8 cellular contexts compared by ENCODE assay signal in genomic region chr18:58768293-58768974, GRCh38.
A peak's percentile ranks its signal among the peaks of the same experiment; 100 is the strongest.
DNase-seq lines count a peak whose midpoint lies in the region; ATAC-seq and TF ChIP-seq lines count a peak whose summit lies in the region.

No MANE protein-coding gene starts in this region.

- H3K4me3 ChIP-seq in SJCRH30, result no peak overlapping the region
- no peak overlapping the region for H3K4me3 ChIP-seq in parathyroid adenoma (ENCODE audit: low read depth, low read length)
- peak overlapping the region in 3 of 4 donors; percentile 13 to 35 (median 28) for H3K4me3 ChIP-seq in upper lobe of left lung

- H3K9me3 Mint-ChIP-seq in activated naive CD4-positive, alpha-beta T cell treated with anti-CD3 and anti-CD28 coated beads for 36 hours, result no peaks in the 10 kb centered on the region
- H3K9me3 Mint-ChIP-seq in glutamatergic neuron (ENCODE audit: unreplicated experiment), result peaks cover 3% of the 10 kb centered on the region

- no peak for TF ChIP-seq POLR2A in upper lobe of left lung (IDR thresholded peaks at IDR 0.05)

- H3K9ac ChIP-seq in parathyroid adenoma, result no peak overlapping the region

- H3K36me3 Mint-ChIP-seq in activated naive CD4-positive, alpha-beta T cell treated with anti-CD3 and anti-CD28 coated beads for 36 hours (ENCODE audit: low read depth), result no peaks in the 10 kb centered on the region
- no peaks in the 10 kb centered on the region for H3K36me3 Mint-ChIP-seq in glutamatergic neuron (ENCODE audit: unreplicated experiment)

- H3K36me3 ChIP-seq in SJCRH30 (no peaks in the 10 kb centered on the region), parathyroid adenoma (ENCODE audit: control insufficient read depth, insufficient read depth, low read length) (no peaks in the 10 kb centered on the region), upper lobe of left lung (no peaks in the 10 kb centered on the region)

- intact Hi-C loops in activated naive CD4-positive, alpha-beta T cell treated with anti-CD3 and anti-CD28 coated beads for 36 hours (cut with micrococcal nuclease), result loop anchor here (1.0 to 10.0 kb wide), 4 partner anchors 289 to 574 kb away; no protein-coding TSS in a partner anchor

- DNase-seq in Daoy (ENCODE audit: low read depth) (peak; percentile 70), GOT3 (lab: John Stamatoyannopoulos, UW) (peak; percentile 33), LHCN-M2 (ENCODE audit: low read depth) (peak; percentile 32), SJCRH30 (peak; percentile 53 to 73), glutamatergic neuron (peak; percentile 89), upper lobe of left lung (peak; percentile 53 to 92)
- peak; percentile 84 for DNase-seq in activated naive CD4-positive, alpha-beta T cell treated with anti-CD3 and anti-CD28 coated beads for 36 hours

- H3K4me1 ChIP-seq in SJCRH30 (no peaks in the 10 kb centered on the region), parathyroid adenoma (no peaks in the 10 kb centered on the region), upper lobe of left lung (peaks cover 0 to 15% (median 9%) of the 10 kb centered on the region in 4 donors)

- H3K4me3 Mint-ChIP-seq in activated naive CD4-positive, alpha-beta T cell treated with anti-CD3 and anti-CD28 coated beads for 36 hours, result peak overlapping the region; percentile 15
- H3K4me3 Mint-ChIP-seq in glutamatergic neuron (ENCODE audit: unreplicated experiment), result peak overlapping the region; percentile 82

- no peak overlapping the region for H3K27ac Mint-ChIP-seq in activated naive CD4-positive, alpha-beta T cell treated with anti-CD3 and anti-CD28 coated beads for 36 hours
- no peak overlapping the region for H3K27ac Mint-ChIP-seq in glutamatergic neuron (ENCODE audit: unreplicated experiment)

- H3K79me2 ChIP-seq in parathyroid adenoma, result no peaks in the 10 kb centered on the region

- H2AFZ ChIP-seq in parathyroid adenoma, result peak overlapping the region; percentile 89

- H3K9me3 ChIP-seq in SJCRH30 (replicated peaks) (no peaks in the 10 kb centered on the region), parathyroid adenoma (ENCODE audit: control insufficient read depth, low read length) (no peaks in the 10 kb centered on the region), upper lobe of left lung (no peaks in the 10 kb centered on the region)

- H3K27me3 Mint-ChIP-seq in activated naive CD4-positive, alpha-beta T cell treated with anti-CD3 and anti-CD28 coated beads for 36 hours (ENCODE audit: low read depth), result peaks cover 36% of the 10 kb centered on the region
- peaks cover 2% of the 10 kb centered on the region for H3K27me3 Mint-ChIP-seq in glutamatergic neuron (ENCODE audit: unreplicated experiment)

- H3K4me1 Mint-ChIP-seq in activated naive CD4-positive, alpha-beta T cell treated with anti-CD3 and anti-CD28 coated beads for 36 hours (ENCODE audit: low read depth), result peaks cover 6% of the 10 kb centered on the region
- no peaks in the 10 kb centered on the region for H3K4me1 Mint-ChIP-seq in glutamatergic neuron (ENCODE audit: low read depth, unreplicated experiment)

- peak overlapping the region; percentile 95 for H3K4me2 ChIP-seq in parathyroid adenoma (ENCODE audit: low read length)

- TF ChIP-seq CTCF in glutamatergic neuron (IDR thresholded peaks at IDR 0.05; ENCODE audit: partially characterized antibody, unreplicated experiment) (peak; percentile 89), parathyroid adenoma (IDR thresholded peaks at IDR 0.05) (peak; percentile 74), upper lobe of left lung (IDR thresholded peaks at IDR 0.05) (peak; percentile 64 to 87 (median 81))

- CTCF ChIA-PET in activated naive CD4-positive, alpha-beta T cell treated with anti-CD3 and anti-CD28 coated beads for 36 hours (lab: Charles Lee), result interaction anchor here (0.6 to 11.4 kb wide), 29 partner anchors 9 to 447 kb away, joined by 3 to 426 read pairs (median 4); no protein-coding TSS in a partner anchor

- H3K27me3 ChIP-seq in SJCRH30 (no peaks in the 10 kb centered on the region), parathyroid adenoma (ENCODE audit: control insufficient read depth, insufficient read depth, low read length) (no peaks in the 10 kb centered on the region), upper lobe of left lung (no peaks in the 10 kb centered on the region)

- H3K27ac ChIP-seq in SJCRH30 (no peak overlapping the region), parathyroid adenoma (no peak overlapping the region), upper lobe of left lung (no peak overlapping the region)

- ATAC-seq in upper lobe of left lung (ENCODE audit: low FRiP score in 2 of 2), result peak; percentile 88 to 89

- no peak for TF ChIP-seq EP300 in upper lobe of left lung (IDR thresholded peaks at IDR 0.05)

- 15% methylated on average over 26 to 27 of the region's 40 CpGs for WGBS in upper lobe of left lung, 2 donors

Comparison
In these comparisons a context has a peak if more than half of its experiments do, and no peak if none do; other contexts are left out.
1. DNase-seq: peak in every context shown above with its lines; median percentile 89 in glutamatergic neuron; 84 in activated naive CD4-positive, alpha-beta T cell treated with anti-CD3 and anti-CD28 coated beads for 36 hours; 72 in upper lobe of left lung; 70 in Daoy; 63 in SJCRH30; 33 in GOT3; 32 in LHCN-M2.
2. H3K4me3 ChIP-seq: peak in upper lobe of left lung (3 of 4); none in SJCRH30 (single experiment) and parathyroid adenoma (single experiment).
3. Peak in every context shown above with its lines, with median percentiles within 50 percentile points of each other: CTCF ChIP-seq.